In genomic region chr16:9159839-9160550, GRCh38 we compare ENCODE assay signal across 8 cellular contexts.
DNase-seq lines count a peak whose midpoint lies in the region; ATAC-seq and TF ChIP-seq lines count a peak whose summit lies in the region.

No MANE protein-coding gene starts in this region.

- H2AFZ ChIP-seq in SK-N-SH (ENCODE audit: low read depth), result no peak overlapping the region

- no peaks in the 10 kb centered on the region for H3K9me2 ChIP-seq in SK-N-SH

- CTCF ChIA-PET in SK-N-SH (lab: Yijun Ruan, JAX), result interaction anchor here (0.6 to 1.6 kb wide), 25 partner anchors 8 to 1349 kb away, joined by 3 to 8 read pairs (median 4); partner anchors contain the start of gene GRIN2A

- H3K27me3 ChIP-seq in SK-N-SH (ENCODE audit: insufficient read depth) (no peaks in the 10 kb centered on the region), lung (ENCODE audit: control insufficient read depth, insufficient read depth) (no peaks in the 10 kb centered on the region), testis (no peaks in the 10 kb centered on the region)

- no peaks in the 10 kb centered on the region for H4K20me1 ChIP-seq in SK-N-SH (ENCODE audit: insufficient read depth)

- H3K79me2 ChIP-seq in SK-N-SH (ENCODE audit: insufficient read depth), result no peaks in the 10 kb centered on the region

- peak; percentile 87 for TF ChIP-seq RAD21 in Ishikawa (IDR thresholded peaks at IDR 0.05; ENCODE audit: low read depth)
- TF ChIP-seq RAD21 in SK-N-SH (IDR thresholded peaks at IDR 0.05; ENCODE audit: low read length), result peak; percentile 84

- TF ChIP-seq CTCF in SK-N-SH (IDR thresholded peaks at IDR 0.05) (peak; percentile 81), lung (IDR thresholded peaks at IDR 0.05; ENCODE audit: control extremely low read depth, extremely low read depth) (peak; percentile 55), testis (IDR thresholded peaks at IDR 0.05) (peak; percentile 40 to 76 (median 67))

- H3K9me3 ChIP-seq in SK-N-SH (no peaks in the 10 kb centered on the region), lung (ENCODE audit: control insufficient read depth in 2 of 2, insufficient read depth in 1 of 2, low read length in 1 of 2) (no peaks in the 10 kb centered on the region), testis (no peaks in the 10 kb centered on the region)

- no peaks in the 10 kb centered on the region for H3K4me1 ChIP-seq in SK-N-SH (ENCODE audit: control insufficient read depth in 1 of 2, insufficient read depth in 2 of 2, low read depth in 1 of 2, low read length in 1 of 2)
- no peaks in the 10 kb centered on the region for H3K4me1 ChIP-seq in lung (ENCODE audit: control insufficient read depth in 2 of 2, insufficient read depth in 2 of 2, low read length in 2 of 2)
- no peaks in the 10 kb centered on the region for H3K4me1 ChIP-seq in testis

- TF ChIP-seq POLR2A in testis (IDR thresholded peaks at IDR 0.05), result no peak

- intact Hi-C loops in testis (cut with DNase I; ENCODE audit: low total_unique reads), result no loop called here

- 25% methylated on average over 13 of the region's 15 CpGs for WGBS in SK-N-SH (ENCODE audit: low lambda C conversion rate)
- WGBS in lung, 2 donors, result 12 to 13% methylated on average over 15 of the region's 15 CpGs
- 11 to 12% methylated on average over 14 to 15 of the region's 15 CpGs for WGBS in testis, 2 donors

- DNase-seq in NCI-H510A treated with DMSO at 0.1 percent for 48 hours (lab: John Stamatoyannopoulos, UW) (peak; percentile 44), NCI-H510A (lab: John Stamatoyannopoulos, UW) (no peak), SK-N-SH (peak; percentile 80), dermis microvascular lymphatic vessel endothelial cell (ENCODE audit: low read depth in 2 of 2) (peak; percentile 4 to 43), lung (ENCODE audit: low spot score) (peak; percentile 55), testis (peak; percentile 78)

- ATAC-seq in lung (ENCODE audit: insufficient read depth, low FRiP score) (peak; percentile 53), HG02852 (IDR thresholded peaks at IDR 0.05; ENCODE audit: unreplicated experiment) (no peak)

- H3K9ac ChIP-seq in SK-N-SH, result no peak overlapping the region

- H3K36me3 ChIP-seq in SK-N-SH (replicated peaks in 1 of 2; ENCODE audit: control insufficient read depth in 1 of 2, insufficient read depth in 2 of 2, low read length in 1 of 2) (no peaks in the 10 kb centered on the region), lung (ENCODE audit: control insufficient read depth in 2 of 2, insufficient read depth in 2 of 2, low read length in 2 of 2) (no peaks in the 10 kb centered on the region), testis (ENCODE audit: low read depth, missing control alignments) (no peaks in the 10 kb centered on the region)

- no peak overlapping the region for H3K4me3 ChIP-seq in SK-N-SH (ENCODE audit: low read depth in 2 of 2, low read length in 1 of 2)
- H3K4me3 ChIP-seq in lung, result no peak overlapping the region
- no peak overlapping the region for H3K4me3 ChIP-seq in testis

- TF ChIP-seq EP300 in Ishikawa (IDR thresholded peaks at IDR 0.05; ENCODE audit: borderline replicate concordance) (no peak), SK-N-SH (IDR thresholded peaks at IDR 0.05; ENCODE audit: borderline replicate concordance in 1 of 2, low read depth in 1 of 2, low read length in 1 of 2) (no peak)

- no peaks in the 10 kb centered on the region for H3F3A ChIP-seq in SK-N-SH (replicated peaks; ENCODE audit: insufficient read depth)

- POLR2A ChIA-PET in SK-N-SH (lab: Yijun Ruan, JAX), result no interaction called here

- no peak overlapping the region for H3K27ac ChIP-seq in SK-N-SH (ENCODE audit: low read depth in 2 of 2, low read length in 1 of 2)
- no peak overlapping the region for H3K27ac ChIP-seq in lung (ENCODE audit: low read depth in 1 of 2, low read length in 1 of 2)
- H3K27ac ChIP-seq in testis, result no peak overlapping the region

- 0 out of 2 replicates have a peak overlapping the region, but pooled peaks have one; percentile 33 for H3K4me2 ChIP-seq in SK-N-SH

TF ChIP-seq in Ishikawa, 13 proteins besides CTCF, POLR2A, EP300 and RAD21:
- TF ChIP-seq NFIC (IDR thresholded peaks at IDR 0.05) (no peak), TEAD4 (IDR thresholded peaks at IDR 0.05) (0 out of 2 replicates have a peak, but pooled peaks have one; percentile 28)

TF ChIP-seq in SK-N-SH, 30 proteins besides CTCF, POLR2A, EP300 and RAD21:
- peak; percentile 78 for TF ChIP-seq SMC3 (IDR thresholded peaks at IDR 0.05; ENCODE audit: low read depth, low read length)
- TF ChIP-seq MAX (IDR thresholded peaks at IDR 0.05; ENCODE audit: low read depth), result no peak
- no peak for TF ChIP-seq RXRA (IDR thresholded peaks at IDR 0.05; ENCODE audit: borderline replicate concordance, low read depth)
